ENCODE assay signal across 11 cellular contexts in genomic region chr7:30796105-30796869, GRCh38. TPM values are rescaled to one million over a fixed set of nuclear protein-coding genes. Genes with fewer than 3 reads are reported as not detected.
DNase-seq lines count a peak whose midpoint lies in the region; ATAC-seq and TF ChIP-seq lines count a peak whose summit lies in the region.
"Had no signal": no experiment of that assay in that cellular context is flagged by ENCODE, and none has a peak within 500 bp of the region (broad histone marks: within the 10 kb centered on the region; RNA-seq: fewer than 3 reads in every experiment).

No MANE protein-coding gene starts in this region.

- H3K27me3 ChIP-seq in SK-N-SH (ENCODE audit: insufficient read depth) = no peaks in the 10 kb centered on the region
- no peaks in the 10 kb centered on the region for H3K27me3 ChIP-seq in hepatocyte
- H3K27me3 ChIP-seq in upper lobe of right lung = no peaks in the 10 kb centered on the region
- peaks cover 0 to 2% (median 0%) of the 10 kb centered on the region in 45 donors for H3K27me3 ChIP-seq in dorsolateral prefrontal cortex

- H3K4me1 ChIP-seq in SK-N-SH (ENCODE audit: control insufficient read depth in 1 of 2, insufficient read depth in 2 of 2, low read depth in 1 of 2, low read length in 1 of 2) (peaks cover 23 to 34% of the 10 kb centered on the region in 2 experiments), hepatocyte (ENCODE audit: insufficient read depth) (peaks cover 32% of the 10 kb centered on the region), upper lobe of right lung (peaks cover 17% of the 10 kb centered on the region)

- peaks cover 30% of the 10 kb centered on the region for H3K4me1 Mint-ChIP-seq in activated naive CD8-positive, alpha-beta T cell treated with anti-CD3 and anti-CD28 coated beads, Interleukin-2, amount 10 ng/mL, durations not matched to agents 7 days and 5 days
- H3K4me1 Mint-ChIP-seq in activated naive CD8-positive, alpha-beta T cell treated with anti-CD3 and anti-CD28 coated beads for 36 hours = peaks cover 17% of the 10 kb centered on the region

- no peaks in the 10 kb centered on the region for H3K79me2 ChIP-seq in SK-N-SH (ENCODE audit: insufficient read depth)
- H3K79me2 ChIP-seq in hepatocyte = no peaks in the 10 kb centered on the region

- H3K9me3 Mint-ChIP-seq in activated naive CD8-positive, alpha-beta T cell treated with anti-CD3 and anti-CD28 coated beads, Interleukin-2, amount 10 ng/mL, durations not matched to agents 7 days and 5 days = no peaks in the 10 kb centered on the region
- H3K9me3 Mint-ChIP-seq in activated naive CD8-positive, alpha-beta T cell treated with anti-CD3 and anti-CD28 coated beads for 36 hours = no peaks in the 10 kb centered on the region
- H3K9me3 Mint-ChIP-seq: CD8-positive, alpha-beta memory T cell; memory B cell had no signal

- peaks cover 2% of the 10 kb centered on the region for H3K36me3 Mint-ChIP-seq in activated naive CD8-positive, alpha-beta T cell treated with anti-CD3 and anti-CD28 coated beads, Interleukin-2, amount 10 ng/mL, durations not matched to agents 7 days and 5 days
- no peaks in the 10 kb centered on the region for H3K36me3 Mint-ChIP-seq in activated naive CD8-positive, alpha-beta T cell treated with anti-CD3 and anti-CD28 coated beads for 36 hours
- H3K36me3 Mint-ChIP-seq: CD8-positive, alpha-beta memory T cell; memory B cell had no signal

- no peak for DNase-seq in activated naive CD8-positive, alpha-beta T cell treated with anti-CD3 and anti-CD28 coated beads, Interleukin-2, amount 10 ng/mL, durations not matched to agents 7 days and 5 days
- no peak for DNase-seq in activated naive CD8-positive, alpha-beta T cell treated with anti-CD3 and anti-CD28 coated beads for 36 hours
- no peak for DNase-seq in SK-N-SH
- peak; percentile 52 for DNase-seq in hepatocyte (ENCODE audit: low spot score)
- no peak for DNase-seq in upper lobe of right lung
- no peak for DNase-seq in nucleus accumbens (lab: John Stamatoyannopoulos, UW)
- no peak for DNase-seq in HuH-7 (ENCODE audit: low spot score)
- DNase-seq in dorsolateral prefrontal cortex = no peak
- DNase-seq: CD8-positive, alpha-beta memory T cell had no signal

- H3K9ac ChIP-seq in SK-N-SH = no peak overlapping the region

- ATAC-seq in activated naive CD8-positive, alpha-beta T cell treated with anti-CD3 and anti-CD28 coated beads, Interleukin-2, amount 10 ng/mL, durations not matched to agents 7 days and 5 days (ENCODE audit: low read depth) = peak; percentile 70
- ATAC-seq in upper lobe of right lung = no peak

- peak in 1 of 2 experiments; percentile 66; a peak in 1 of 4 replicates for TF ChIP-seq EP300 in SK-N-SH (IDR thresholded peaks at IDR 0.05; ENCODE audit: borderline replicate concordance in 1 of 2, low read depth in 1 of 2, low read length in 1 of 2)

- H3K9me3 ChIP-seq in SK-N-SH = no peaks in the 10 kb centered on the region
- H3K9me3 ChIP-seq in hepatocyte (ENCODE audit: low read depth) = no peaks in the 10 kb centered on the region
- no peaks in the 10 kb centered on the region for H3K9me3 ChIP-seq in upper lobe of right lung

- CTCF ChIA-PET in SK-N-SH (lab: Yijun Ruan, JAX) = interaction anchor here (0.6 to 5.4 kb wide), 13 partner anchors 9 to 564 kb away, joined by 3 to 35 read pairs (median 3); no protein-coding TSS in a partner anchor

- H2AFZ ChIP-seq in SK-N-SH (ENCODE audit: low read depth) = no peak overlapping the region
- no peak overlapping the region for H2AFZ ChIP-seq in hepatocyte

- TF ChIP-seq CTCF in SK-N-SH (IDR thresholded peaks at IDR 0.05) (no peak), hepatocyte (IDR thresholded peaks at IDR 0.05; ENCODE audit: poor library complexity) (no peak), upper lobe of right lung (IDR thresholded peaks at IDR 0.05) (no peak), dorsolateral prefrontal cortex (IDR thresholded peaks at IDR 0.05 in 54 of 56, conservative IDR thresholded peaks at IDR 0.05 in 2 of 56; ENCODE audit: low read depth in 1 of 56, partially characterized antibody in 56 of 56) (no peak)

- H3K9me2 ChIP-seq in SK-N-SH = no peaks in the 10 kb centered on the region
- no peaks in the 10 kb centered on the region for H3K9me2 ChIP-seq in hepatocyte (replicated peaks; ENCODE audit: insufficient read depth)

- no peak overlapping the region for H3K4me3 ChIP-seq in SK-N-SH (ENCODE audit: low read depth in 2 of 2, low read length in 1 of 2)
- no peak overlapping the region for H3K4me3 ChIP-seq in hepatocyte
- H3K4me3 ChIP-seq in upper lobe of right lung = no peak overlapping the region
- H3K4me3 ChIP-seq in dorsolateral prefrontal cortex = no peak overlapping the region

- H3K27ac ChIP-seq in SK-N-SH (ENCODE audit: low read depth in 2 of 2, low read length in 1 of 2) (peak overlapping the region; percentile 19 to 72; a peak in 3 of 4 replicates), hepatocyte (peak overlapping the region; percentile 87), upper lobe of right lung (peak overlapping the region; percentile 36), dorsolateral prefrontal cortex (no peak overlapping the region)
- H3K27ac ChIP-seq: VCaP had no signal

- WGBS in SK-N-SH (ENCODE audit: low lambda C conversion rate) = 10% methylated on average over 1 of the region's 1 CpG
- 20% methylated on average over 1 of the region's 1 CpG for WGBS in hepatocyte (ENCODE audit: low lambda C conversion rate, missing lambda C conversion rate)

- H3K4me3 Mint-ChIP-seq in activated naive CD8-positive, alpha-beta T cell treated with anti-CD3 and anti-CD28 coated beads, Interleukin-2, amount 10 ng/mL, durations not matched to agents 7 days and 5 days = peak overlapping the region; percentile 24
- H3K4me3 Mint-ChIP-seq in activated naive CD8-positive, alpha-beta T cell treated with anti-CD3 and anti-CD28 coated beads for 36 hours = no peak overlapping the region
- H3K4me3 Mint-ChIP-seq: memory B cell had no signal

- H3K36me3 ChIP-seq in SK-N-SH (replicated peaks in 1 of 2; ENCODE audit: control insufficient read depth in 1 of 2, insufficient read depth in 2 of 2, low read length in 1 of 2) (peaks cover 0 to 16% of the 10 kb centered on the region in 2 experiments), hepatocyte (replicated peaks; ENCODE audit: insufficient read depth, low read depth) (no peaks in the 10 kb centered on the region), upper lobe of right lung (peaks cover 16% of the 10 kb centered on the region)

- no peak for TF ChIP-seq RAD21 in SK-N-SH (IDR thresholded peaks at IDR 0.05; ENCODE audit: low read length)

- intact Hi-C loops in upper lobe of right lung (cut with DNase I) = no loop called here
- intact Hi-C loops in dorsolateral prefrontal cortex (cut with DNase I) = no loop called here

- H3K27me3 Mint-ChIP-seq in activated naive CD8-positive, alpha-beta T cell treated with anti-CD3 and anti-CD28 coated beads, Interleukin-2, amount 10 ng/mL, durations not matched to agents 7 days and 5 days = no peaks in the 10 kb centered on the region
- no peaks in the 10 kb centered on the region for H3K27me3 Mint-ChIP-seq in activated naive CD8-positive, alpha-beta T cell treated with anti-CD3 and anti-CD28 coated beads for 36 hours
- H3K27me3 Mint-ChIP-seq: CD8-positive, alpha-beta memory T cell; memory B cell had no signal

- H4K20me1 ChIP-seq in SK-N-SH (ENCODE audit: insufficient read depth) = no peaks in the 10 kb centered on the region
- no peaks in the 10 kb centered on the region for H4K20me1 ChIP-seq in hepatocyte (ENCODE audit: insufficient read depth, poor library complexity, severe bottlenecking)

- H3K4me2 ChIP-seq in SK-N-SH = peak overlapping the region; percentile 13
- H3K4me2 ChIP-seq in hepatocyte = peak overlapping the region; percentile 8

- peak overlapping the region; percentile 67 for H3K27ac Mint-ChIP-seq in activated naive CD8-positive, alpha-beta T cell treated with anti-CD3 and anti-CD28 coated beads, Interleukin-2, amount 10 ng/mL, durations not matched to agents 7 days and 5 days
- no peak overlapping the region for H3K27ac Mint-ChIP-seq in activated naive CD8-positive, alpha-beta T cell treated with anti-CD3 and anti-CD28 coated beads for 36 hours
- H3K27ac Mint-ChIP-seq: memory B cell had no signal

- H3F3A ChIP-seq in SK-N-SH (replicated peaks; ENCODE audit: insufficient read depth) = peaks cover 10% of the 10 kb centered on the region

- POLR2A ChIA-PET in activated naive CD8-positive, alpha-beta T cell treated with anti-CD3 and anti-CD28 coated beads, Interleukin-2, amount 10 ng/mL, durations not matched to agents 7 days and 5 days (lab: Charles Lee) = no interaction called here
- POLR2A ChIA-PET in SK-N-SH (lab: Yijun Ruan, JAX) = no interaction called here

TF ChIP-seq in SK-N-SH, 30 proteins besides CTCF, POLR2A, EP300 and RAD21 (continues in another document):
- TF ChIP-seq RFX5 (IDR thresholded peaks at IDR 0.05; ENCODE audit: low read length) (no peak), FOSL2 (IDR thresholded peaks at IDR 0.05; ENCODE audit: borderline replicate concordance, low read depth) (peak; percentile 88), SIN3A (IDR thresholded peaks at IDR 0.05; ENCODE audit: borderline replicate concordance, low read depth, low read length) (no peak), CHD2 (IDR thresholded peaks at IDR 0.05; ENCODE audit: low read length, partially characterized antibody) (no peak)

RNA-seq across cellular contexts. Expression of gene MINDY4, which starts 25.1 kb away (rescaled TPM):
- 1 to 10 TPM; 1.1 to 1.6 TPM for total RNA-seq in activated naive CD8-positive, alpha-beta T cell treated with anti-CD3 and anti-CD28 coated beads, Interleukin-2, amount 10 ng/mL, durations not matched to agents 7 days and 5 days
- total RNA-seq in activated naive CD8-positive, alpha-beta T cell treated with anti-CD3 and anti-CD28 coated beads for 36 hours = 1 to 10 TPM; 1.6 to 2.0 TPM
- polyA plus RNA-seq in SK-N-SH (2012; rRNA removed) = 1.8 TPM in 2 replicates
- 1.4 and 1.8 TPM in 2 replicates for polyA plus RNA-seq in SK-N-SH (2012; cell fraction: cytosol; rRNA removed)
- polyA plus RNA-seq in SK-N-SH (2012; cell fraction: nucleus; rRNA removed) = 4.4 and 5.6 TPM in 2 replicates
- 3.1 and 6.3 TPM in 2 replicates for total RNA-seq in hepatocyte
- 4.4 and 5.2 TPM in 2 replicates for polyA plus RNA-seq in hepatocyte
- 20.1 TPM for total RNA-seq in upper lobe of right lung
- total RNA-seq in dorsolateral prefrontal cortex = 10 to 100 TPM in 114 of 120 experiments, 1 to 10 TPM in 6; 5.9 to 24.0 (median 14.6) TPM

RNA-seq across cellular contexts. Expression of gene INMT, which starts 44.4 kb away (rescaled TPM):
- under 1 TPM; 0.30 to 0.37 TPM for total RNA-seq in activated naive CD8-positive, alpha-beta T cell treated with anti-CD3 and anti-CD28 coated beads, Interleukin-2, amount 10 ng/mL, durations not matched to agents 7 days and 5 days
- under 1 TPM in 1 of 2 experiments, not detected in 1; 0.08 TPM for total RNA-seq in activated naive CD8-positive, alpha-beta T cell treated with anti-CD3 and anti-CD28 coated beads for 36 hours
- polyA plus RNA-seq in SK-N-SH (2012; rRNA removed) = not detected in 2 replicates
- polyA plus RNA-seq in SK-N-SH (2012; cell fraction: cytosol; rRNA removed) = not detected in 2 replicates
- not detected in 2 replicates for polyA plus RNA-seq in SK-N-SH (2012; cell fraction: nucleus; rRNA removed)
- 18.1 and 18.4 TPM in 2 replicates for total RNA-seq in hepatocyte
- 17.4 and 22.0 TPM in 2 replicates for polyA plus RNA-seq in hepatocyte
- 501 TPM for total RNA-seq in upper lobe of right lung
- 10 to 100 TPM in 1 of 120 experiments, 1 to 10 TPM in 55, under 1 TPM in 62, not detected in 2; 0.17 to 11.8 (median 0.94) TPM for total RNA-seq in dorsolateral prefrontal cortex

Comparison
In these comparisons a context has a peak if more than half of its experiments do, and no peak if none do; other contexts are left out.
1. H3K27ac ChIP-seq: peak in SK-N-SH (2 of 2), hepatocyte (single experiment) and upper lobe of right lung (single experiment); none in dorsolateral prefrontal cortex (0 of 59).
2. RNA of gene INMT, which starts 44.4 kb away (total RNA-seq): 501 TPM in upper lobe of right lung (single experiment); 18.1 to 18.4 TPM in hepatocyte, 0.17 to 11.8 TPM in dorsolateral prefrontal cortex, 0.30 to 0.37 TPM in activated naive CD8-positive, alpha-beta T cell treated with anti-CD3 and anti-CD28 coated beads, Interleukin-2, amount 10 ng/mL, durations not matched to agents 7 days and 5 days and 0.08 TPM in activated naive CD8-positive, alpha-beta T cell treated with anti-CD3 and anti-CD28 coated beads for 36 hours; every median in the first group is over 10 times any median in the second.